ENCODE assay signal across 16 cellular contexts in genomic region chr7:16428182-16428581, GRCh38. TPM values are rescaled to one million over a fixed set of nuclear protein-coding genes. Genes with fewer than 3 reads are reported as not detected.
A peak's percentile ranks its signal among the peaks of the same experiment; 100 is the strongest.
DNase-seq lines count a peak whose midpoint lies in the region; ATAC-seq, FAIRE-seq and TF ChIP-seq lines count a peak whose summit lies in the region.
"Had no signal": no experiment of that assay in that cellular context is flagged by ENCODE, and none has a peak within 500 bp of the region (broad histone marks: within the 10 kb centered on the region; RNA-seq: fewer than 3 reads in every experiment).

No MANE protein-coding gene starts in this region.

- no peak for TF ChIP-seq RAD21 in K562 (CRISPR knock-in tag; conservative IDR thresholded peaks at IDR 0.05 in 1 of 2, IDR thresholded peaks at IDR 0.05 in 1 of 2)

- H2AFZ ChIP-seq in K562 (ENCODE audit: low read depth, low read length) (no peak overlapping the region; the same call in 1 of the 2 replicates), smooth muscle cell (ENCODE audit: low read depth) (no peak overlapping the region)

- H3K9me3 ChIP-seq in K562 (replicated peaks; ENCODE audit: control insufficient read depth, insufficient read depth, low read depth, low read length) (no peaks in the 10 kb centered on the region), smooth muscle cell (replicated peaks; ENCODE audit: low read depth) (no peaks in the 10 kb centered on the region)
- H3K9me3 ChIP-seq: A549 had no signal

- H3K79me2 ChIP-seq in K562 (ENCODE audit: control insufficient read depth, insufficient read depth, low read length): no peaks in the 10 kb centered on the region
- H3K79me2 ChIP-seq in smooth muscle cell (ENCODE audit: low read depth): no peaks in the 10 kb centered on the region

- H3K36me3 ChIP-seq in K562 (ENCODE audit: control insufficient read depth, insufficient read depth, low read length) (no peaks in the 10 kb centered on the region), smooth muscle cell (ENCODE audit: low read depth) (no peaks in the 10 kb centered on the region)

- ATAC-seq in K562: no peak
- ATAC-seq in HG03469 (IDR thresholded peaks at IDR 0.05; ENCODE audit: unreplicated experiment): no peak
- ATAC-seq: A549; CD8-positive, alpha-beta T cell; HepG2 had no signal

- H3K4me2 ChIP-seq in K562 (ENCODE audit: insufficient read depth, low read length): no peak overlapping the region
- peak overlapping the region; percentile 43 for H3K4me2 ChIP-seq in smooth muscle cell
- H3K4me2 ChIP-seq: A549 had no signal

- no peaks in the 10 kb centered on the region for H3K9me1 ChIP-seq in K562 (ENCODE audit: control insufficient read depth, insufficient read depth, low read length)

- no peaks in the 10 kb centered on the region for H4K20me1 ChIP-seq in K562 (replicated peaks; ENCODE audit: control insufficient read depth, insufficient read depth, low read length)
- H4K20me1 ChIP-seq in smooth muscle cell (ENCODE audit: low read depth): no peaks in the 10 kb centered on the region

- in situ Hi-C loops in K562 (cut with MboI): no loop called here

- CTCF ChIA-PET in K562 (lab: Yijun Ruan, JAX; ENCODE audit: low intra/inter-chr PET ratio): no interaction called here

- intact Hi-C loops in K562 (cut with micrococcal nuclease): loop anchor here (10.0 kb wide), 1 partner anchor 327 kb away; the partner anchor contains the start of gene TSPAN13

- H3K4me3 ChIP-seq in K562: no peak overlapping the region
- no peak overlapping the region for H3K4me3 ChIP-seq in smooth muscle cell
- H3K4me3 ChIP-seq: A549 had no signal

- no peak for TF ChIP-seq POLR2A in H54 (IDR thresholded peaks at IDR 0.05; ENCODE audit: low read depth, low read length)
- no peak for TF ChIP-seq POLR2A in K562 (conservative IDR thresholded peaks at IDR 0.05)

- no peaks in the 10 kb centered on the region for H3F3A ChIP-seq in smooth muscle cell (ENCODE audit: low read depth)

- FAIRE-seq in H54 (lab: Jason Lieb, UNC) (peak; percentile 27), K562 (lab: Jason Lieb, UNC) (peak; percentile 40)
- FAIRE-seq: A549, HepG2, HTR-8/SVneo had no signal

- no peak for TF ChIP-seq EP300 in K562 (IDR thresholded peaks at IDR 0.05; ENCODE audit: low read length)

- no peak overlapping the region for H3K27ac ChIP-seq in K562 (ENCODE audit: extremely low read depth, low read depth, low read length)
- H3K27ac ChIP-seq in smooth muscle cell (ENCODE audit: low read depth): no peak overlapping the region
- H3K27ac ChIP-seq: A549 had no signal

- POLR2A ChIA-PET in K562 (lab: Yijun Ruan, JAX): no interaction called here

- H3K27me3 ChIP-seq in K562 (ENCODE audit: control insufficient read depth in 2 of 2, insufficient read depth in 2 of 2, low read length in 2 of 2) (no peaks in the 10 kb centered on the region), smooth muscle cell (ENCODE audit: low read depth) (no peaks in the 10 kb centered on the region)

- H3K9ac ChIP-seq in K562 (ENCODE audit: insufficient read depth in 1 of 2, low read depth in 2 of 2, low read length in 2 of 2): no peak overlapping the region
- no peak overlapping the region for H3K9ac ChIP-seq in smooth muscle cell (ENCODE audit: low read depth)

- no peak for TF ChIP-seq CTCF in K562 (IDR thresholded peaks at IDR 0.05 in 2 of 3, conservative IDR thresholded peaks at IDR 0.05 in 1 of 3; ENCODE audit: insufficient read depth in 2 of 3, low read depth in 1 of 3, low read length in 3 of 3)
- TF ChIP-seq CTCF in smooth muscle cell (IDR thresholded peaks at IDR 0.05; ENCODE audit: borderline replicate concordance, insufficient read depth, poor library complexity, severe bottlenecking): no peak

- H3K4me1 ChIP-seq in K562 (replicated peaks in 1 of 2; ENCODE audit: control insufficient read depth in 2 of 2, insufficient read depth in 2 of 2, low read length in 2 of 2): peaks cover 0 to 35% of the 10 kb centered on the region in 2 experiments; a peak in 4 of 5 replicates
- H3K4me1 ChIP-seq in smooth muscle cell (ENCODE audit: low read depth): peaks cover 5% of the 10 kb centered on the region
- H3K4me1 ChIP-seq: A549 had no signal

- DNase-seq in H54 (ENCODE audit: insufficient read length, low spot score) (no peak), M059J (ENCODE audit: low read depth) (peak; percentile 63), K562 (ENCODE audit: extremely low read depth in 1 of 4, low spot score in 3 of 4) (no peak), smooth muscle cell (lab: John Stamatoyannopoulos, UW; ENCODE audit: unreplicated experiment) (no peak), UCSD-AML1 (lab: John Stamatoyannopoulos, UW; ENCODE audit: unreplicated experiment) (no peak), NK-92 (lab: John Stamatoyannopoulos, UW; ENCODE audit: unreplicated experiment) (no peak)
- DNase-seq: CD8-positive, alpha-beta T cell; COR-L47; GF-D8; H7 had no signal

- no TSS peak for BruUV-seq in K562 (replicated peaks; lab: Mats Ljungman, UMichigan)

TF ChIP-seq in K562, 482 proteins besides CTCF, POLR2A, EP300 and RAD21 (continues in another document):
- TF ChIP-seq HNRNPL (IDR thresholded peaks at IDR 0.05; ENCODE audit: low read depth, low read length): no peak
- TF ChIP-seq E2F1 (CRISPR knock-in tag; IDR thresholded peaks at IDR 0.05): no peak
- TF ChIP-seq ZNF444 (CRISPR knock-in tag; IDR thresholded peaks at IDR 0.05): no peak
- TF ChIP-seq CREB5 (CRISPR knock-in tag; IDR thresholded peaks at IDR 0.05): no peak
- no peak for TF ChIP-seq ZNF780A (CRISPR knock-in tag; IDR thresholded peaks at IDR 0.05)
- no peak for TF ChIP-seq CHD2 (IDR thresholded peaks at IDR 0.05; ENCODE audit: low read depth, low read length)
- no peak for TF ChIP-seq HDAC1 (IDR thresholded peaks at IDR 0.05)

RNA-seq across cellular contexts. Expression of gene CRPPA, which starts 6.8 kb away (rescaled TPM):
- 1.0 and 2.5 TPM in 2 replicates for total RNA-seq in M059J (2014; rRNA removed; shearing (Covaris generic))
- 7.4 and 19.6 TPM in 2 replicates for total RNA-seq in K562 (2011; cell fraction: chromatin; rRNA removed; ENCODE audit: low replicate concordance)
- 3.8 and 3.9 TPM in 2 replicates for total RNA-seq in K562 (2011; cell fraction: nucleolus; rRNA removed)
- 8.7 and 16.9 TPM in 2 replicates for total RNA-seq in K562 (2011; cell fraction: nucleoplasm; rRNA removed)
- total RNA-seq in K562 (2014; rRNA removed): 5.9 and 6.6 TPM in 2 replicates
- total RNA-seq in K562 (2014; rRNA removed; fragmentation: Illumina TruSeq; extraction: Trizol): 8.0 and 11.1 TPM in 2 replicates
- 13.3 and 14.4 TPM in 2 replicates for total RNA-seq in K562 (2015; rRNA removed; fragmentation: Illumina TruSeq; extraction: Trizol)
- 8.6 and 9.1 TPM in 2 replicates for total RNA-seq in K562 (2021)
- polyA plus RNA-seq in K562 (2011; rRNA removed): 5.5 and 7.8 TPM in 2 replicates
- polyA plus RNA-seq in K562 (2011; cell fraction: cytosol; rRNA removed): 1.6 and 2.5 TPM in 2 replicates
- 3.8 and 3.9 TPM in 2 replicates for polyA plus RNA-seq in K562 (2011; cell fraction: nucleus; rRNA removed)
- 7.4 and 8.8 TPM in 2 replicates for polyA plus RNA-seq in K562 (2012)
- 4.2 and 4.3 TPM in 2 replicates for polyA plus RNA-seq in K562 (2014; fragmentation: Illumina TruSeq; extraction: Trizol)
- polyA plus RNA-seq in K562 (2014; fragmentation: Nextera tagmentation; extraction: Ambion mirVana): 1 to 10 TPM; 3.9 to 8.2 TPM
- polyA plus RNA-seq in K562 (2014; rRNA removed): 3.4 and 5.1 TPM in 2 replicates
- polyA minus RNA-seq in K562 (2011; rRNA and poly(A)+ RNA removed): 15.2 and 16.9 TPM in 2 replicates
- polyA minus RNA-seq in K562 (2011; cell fraction: cytosol; rRNA and poly(A)+ RNA removed): 4.2 and 4.9 TPM in 2 replicates
- 16.7 and 18.3 TPM in 2 replicates for polyA minus RNA-seq in K562 (2011; cell fraction: nucleus; rRNA and poly(A)+ RNA removed)
- 1.9 and 5.4 TPM in 2 replicates for total RNA-seq in smooth muscle cell
- polyA plus RNA-seq in smooth muscle cell: 0.63 and 1.7 TPM in 2 replicates

RNA-seq across cellular contexts. Expression of gene SOSTDC1, which starts 37.4 kb away (rescaled TPM):
- not detected in 2 replicates for total RNA-seq in M059J (2014; rRNA removed; shearing (Covaris generic))
- 7.4 and 7.9 TPM in 2 replicates for total RNA-seq in K562 (2011; cell fraction: chromatin; rRNA removed; ENCODE audit: low replicate concordance)
- total RNA-seq in K562 (2011; cell fraction: nucleolus; rRNA removed): 9.5 and 11.5 TPM in 2 replicates
- total RNA-seq in K562 (2011; cell fraction: nucleoplasm; rRNA removed): 10.8 and 11.1 TPM in 2 replicates
- total RNA-seq in K562 (2014; rRNA removed) (8.3 and 10.5 TPM in 2 replicates), K562 (2014; rRNA removed; fragmentation: Illumina TruSeq; extraction: Trizol) (15.0 and 15.1 TPM in 2 replicates), K562 (2015; rRNA removed; fragmentation: Illumina TruSeq; extraction: Trizol) (23.0 and 23.7 TPM in 2 replicates), K562 (2021) (8.8 and 12.0 TPM in 2 replicates), smooth muscle cell (0.45 and 1.9 TPM in 2 replicates)
- polyA plus RNA-seq in K562 (2011; rRNA removed) (5.8 and 15.9 TPM in 2 replicates), K562 (2014; fragmentation: Illumina TruSeq; extraction: Trizol) (15.3 and 18.4 TPM in 2 replicates), K562 (2014; fragmentation: Nextera tagmentation; extraction: Ambion mirVana) (10 to 100 TPM; 47.5 to 48.6 TPM), K562 (2014; rRNA removed) (9.8 and 10.1 TPM in 2 replicates), smooth muscle cell (0.35 TPM in 1 of 2 replicates, not detected in the other)
- polyA plus RNA-seq in K562 (2011; cell fraction: cytosol; rRNA removed): 3.5 and 9.8 TPM in 2 replicates
- 3.2 and 5.1 TPM in 2 replicates for polyA plus RNA-seq in K562 (2011; cell fraction: nucleus; rRNA removed)
- 17.5 and 63.6 TPM in 2 replicates for polyA plus RNA-seq in K562 (2012)
- 4.2 and 12.0 TPM in 2 replicates for polyA minus RNA-seq in K562 (2011; rRNA and poly(A)+ RNA removed)
- polyA minus RNA-seq in K562 (2011; cell fraction: cytosol; rRNA and poly(A)+ RNA removed): 1.8 and 2.5 TPM in 2 replicates
- polyA minus RNA-seq in K562 (2011; cell fraction: nucleus; rRNA and poly(A)+ RNA removed): 4.2 and 5.4 TPM in 2 replicates
- total RNA-seq: CD8-positive, alpha-beta T cell; H7; HepG2 had no signal
- polyA plus RNA-seq: A549, BJ, CD14-positive monocyte, HepG2 had no signal
